In genomic region chr14:38593477-38593876, GRCh38 we compare ENCODE assay signal across 18 cellular contexts.
"Had no signal": no experiment of that assay in that cellular context is flagged by ENCODE, and none has a peak within 500 bp of the region (broad histone marks: within the 10 kb centered on the region; RNA-seq: fewer than 3 reads in every experiment).

No MANE protein-coding gene starts in this region.

- H3K27me3 ChIP-seq: gastroesophageal sphincter, hepatocyte, suprapubic skin, thyroid gland had no signal

- H3K4me1 ChIP-seq: gastroesophageal sphincter, parathyroid adenoma, prostate gland, suprapubic skin, thyroid gland had no signal

- DNase-seq: effector memory CD4-positive, alpha-beta T cell; glutamatergic neuron; kidney; left colon; mammary epithelial cell; naive thymus-derived CD4-positive, alpha-beta T cell; nephron progenitor cell; stimulated activated CD4-positive, alpha-beta T cell treated with anti-CD3 and anti-CD28 coated beads, Interleukin-12 subunit alpha, Interleukin-12 subunit beta, amount 100 ng/mL, for 4 hours; stimulated activated naive CD8-positive, alpha-beta T cell treated with anti-CD3 and anti-CD28 coated beads, Interleukin-15, Interleukin-2, amounts not matched to agents 100 U/mL and 50 U/mL, for 24 hours; thyroid gland had no signal

- H3K4me3 ChIP-seq: gastroesophageal sphincter, hepatocyte, prostate gland, skin epidermis, suprapubic skin, thyroid gland had no signal

- H3K9me3 ChIP-seq: prostate gland, thyroid gland had no signal

- ATAC-seq: esophagus mucosa; gastroesophageal sphincter; left colon; naive thymus-derived CD4-positive, alpha-beta T cell; sciatic nerve; stimulated activated naive CD8-positive, alpha-beta T cell treated with anti-CD3 and anti-CD28 coated beads, Interleukin-15, Interleukin-2, amounts not matched to agents 100 U/mL and 50 U/mL, for 24 hours had no signal

- H3K36me3 ChIP-seq: gastroesophageal sphincter, prostate gland, suprapubic skin, thyroid gland had no signal

- H3K27ac ChIP-seq: gastroesophageal sphincter, hepatocyte, parathyroid adenoma, prostate gland, suprapubic skin, thyroid gland had no signal
